ENCODE assay signal across 8 cellular contexts in genomic region chr3:177150970-177151627, GRCh38. TPM values are rescaled to one million over a fixed set of nuclear protein-coding genes. Genes with fewer than 3 reads are reported as not detected.
DNase-seq lines count a peak whose midpoint lies in the region; ATAC-seq, FAIRE-seq and TF ChIP-seq lines count a peak whose summit lies in the region.

No MANE protein-coding gene starts in this region.

- H3K4me3 ChIP-seq in AG04450 (ENCODE audit: low read depth, low read length) = no peak overlapping the region
- peak overlapping the region; percentile 44 for H3K4me3 ChIP-seq in GM12865 (ENCODE audit: low read depth, low read length)
- no peak overlapping the region for H3K4me3 ChIP-seq in bronchial epithelial cell (ENCODE audit: low read depth, low read length)

- TF ChIP-seq CTCF in AG04450 (IDR thresholded peaks at IDR 0.05; ENCODE audit: low read depth, low read length) (no peak), GM12865 (IDR thresholded peaks at IDR 0.05; ENCODE audit: insufficient read depth, low read depth, low read length, missing control alignments) (no peak), bronchial epithelial cell (IDR thresholded peaks at IDR 0.05; ENCODE audit: insufficient read depth, low read length, severe bottlenecking) (no peak), osteocyte (IDR thresholded peaks at IDR 0.05) (no peak)

- POLR2A ChIA-PET in AG04450 (lab: Yijun Ruan, JAX) = no interaction called here

- H3K4me1 Mint-ChIP-seq in osteocyte (ENCODE audit: unreplicated experiment) = peaks cover 74% of the 10 kb centered on the region

- no peaks in the 10 kb centered on the region for H3K36me3 ChIP-seq in bronchial epithelial cell (ENCODE audit: control insufficient read depth, insufficient read depth, low read length)

- CTCF ChIA-PET in AG04450 (lab: Charles Lee) = interaction anchor here (0.9 to 1.0 kb wide), 2 partner anchors 100 to 1234 kb away, joined by 3 read pairs; no protein-coding TSS in a partner anchor

- no peak for FAIRE-seq in bronchial epithelial cell (lab: Jason Lieb, UNC)

- peak; percentile 67 for ATAC-seq in HG02870 (IDR thresholded peaks at IDR 0.05; ENCODE audit: unreplicated experiment)

- H3K4me3 Mint-ChIP-seq in osteocyte (ENCODE audit: unreplicated experiment) = no peak overlapping the region

- H3K9me3 ChIP-seq in AG04450 (ENCODE audit: control insufficient read depth, insufficient read depth, low read length) = no peaks in the 10 kb centered on the region

- H3K27ac Mint-ChIP-seq in osteocyte (ENCODE audit: unreplicated experiment) = peak overlapping the region; percentile 74

- DNase-seq in AG04450 (ENCODE audit: low read depth, low spot score) (peak; percentile 72), GM12865 (ENCODE audit: low read depth) (peak; percentile 77), NCI-H2081 treated with DMSO at 0.1 percent for 48 hours (lab: John Stamatoyannopoulos, UW) (peak; percentile 9), bronchial epithelial cell (ENCODE audit: low read depth) (peak; percentile 90), osteocyte (ENCODE audit: extremely low spot score, unreplicated experiment) (no peak), iPS-NIHi11 (ENCODE audit: low spot score) (no peak), HuH-7 (ENCODE audit: low spot score) (no peak)

- H3K27ac ChIP-seq in AG04450 (ENCODE audit: low read depth, low read length) = no peak overlapping the region

- H3K36me3 Mint-ChIP-seq in osteocyte (ENCODE audit: unreplicated experiment) = peaks cover 4% of the 10 kb centered on the region

- no peaks in the 10 kb centered on the region for H3K27me3 Mint-ChIP-seq in osteocyte (ENCODE audit: unreplicated experiment)

- no peaks in the 10 kb centered on the region for H3K27me3 ChIP-seq in AG04450 (ENCODE audit: control insufficient read depth, insufficient read depth, low read length)
- H3K27me3 ChIP-seq in bronchial epithelial cell (ENCODE audit: control insufficient read depth, insufficient read depth, low read length) = no peaks in the 10 kb centered on the region

- H3K9me3 Mint-ChIP-seq in osteocyte (ENCODE audit: unreplicated experiment) = no peaks in the 10 kb centered on the region

RNA-seq across cellular contexts. Expression of gene TBL1XR1, which starts 46.2 kb away (rescaled TPM):
- 199 and 207 TPM in 2 replicates for polyA plus RNA-seq in AG04450 (2011; rRNA removed)
- polyA minus RNA-seq in AG04450 (2011; rRNA and poly(A)+ RNA removed) = 725 and 834 TPM in 2 replicates
- total RNA-seq in bronchial epithelial cell (203 and 270 TPM in 2 replicates), osteocyte (370 and 381 TPM in 2 replicates)

Comparison
In these comparisons a context has a peak if more than half of its experiments do, and no peak if none do; other contexts are left out.
1. DNase-seq: peak in AG04450 (single experiment), GM12865 (single experiment), NCI-H2081 treated with DMSO at 0.1 percent for 48 hours (single experiment) and bronchial epithelial cell (single experiment); none in osteocyte (single experiment), iPS-NIHi11 (single experiment) and HuH-7 (single experiment).